Comparison of ENCODE assay signal across 22 cellular contexts in genomic region chr12:116968986-116969385, GRCh38.
"Had no signal": no experiment of that assay in that cellular context is flagged by ENCODE, and none has a peak within 500 bp of the region (broad histone marks: within the 10 kb centered on the region; RNA-seq: fewer than 3 reads in every experiment).

No MANE protein-coding gene starts in this region.

- H3K27ac ChIP-seq: esophagus muscularis mucosa, foreskin keratinocyte, hepatocyte, neutrophil, right lobe of liver, transverse colon, VCaP had no signal

- H3K4me2 ChIP-seq: hepatocyte had no signal

- H3K79me2 ChIP-seq: hepatocyte had no signal

- DNase-seq: activated CD4-positive, alpha-beta memory T cell treated with anti-CD3 and anti-CD28 coated beads, Interleukin-2, amount 10 ng/mL, durations not matched to agents 7 days and 5 days; activated CD4-positive, alpha-beta T cell treated with anti-CD3 and anti-CD28 coated beads, Interleukin-2, amount 10 ng/mL, durations not matched to agents 7 days and 5 days; activated CD8-positive, alpha-beta memory T cell treated with anti-CD3 and anti-CD28 coated beads, Interleukin-2, amount 50 U/mL, for 48 hours; activated gamma-delta T cell treated with Interleukin-2 at 50 U/mL for 16 hours; activated naive CD4-positive, alpha-beta T cell treated with anti-CD3 and anti-CD28 coated beads, Interleukin-2, amount 50 U/mL, for 16 hours; activated T-cell treated with anti-CD3 and anti-CD28 coated beads, Interleukin-2, amount 50 U/mL, for 24 hours; amniotic stem cell; foreskin keratinocyte; left cardiac atrium; left ventricle myocardium superior; mucosa of descending colon; right lobe of liver; stimulated activated CD4-positive, alpha-beta T cell treated with anti-CD3 and anti-CD28 coated beads, Interleukin-2, amount 100 ng/mL, for 48 hours; stimulated activated naive CD4-positive, alpha-beta T cell treated with Interleukin-2 at 50 U/mL for 16 hours; T-helper 9 cell; transverse colon had no signal

- H3K9me3 Mint-ChIP-seq: activated CD4-positive, alpha-beta memory T cell treated with anti-CD3 and anti-CD28 coated beads, Interleukin-2, amount 10 ng/mL, durations not matched to agents 7 days and 5 days; activated CD4-positive, alpha-beta T cell treated with anti-CD3 and anti-CD28 coated beads, Interleukin-2, amount 10 ng/mL, durations not matched to agents 7 days and 5 days; activated T-cell treated with anti-CD3 and anti-CD28 coated beads, Interleukin-2, amount 50 U/mL, for 24 hours; natural killer cell treated with Interleukin-12 subunit alpha and Interleukin-12 subunit beta and Interleukin-15 and Interleukin-18, amount 100 ng/mL, for 72 hours had no signal

- H3K4me1 Mint-ChIP-seq: activated CD4-positive, alpha-beta memory T cell treated with anti-CD3 and anti-CD28 coated beads, Interleukin-2, amount 10 ng/mL, durations not matched to agents 7 days and 5 days had no signal

- H3K27me3 ChIP-seq: esophagus muscularis mucosa, foreskin keratinocyte, hepatocyte, neutrophil, right lobe of liver, transverse colon had no signal

- H3K27me3 Mint-ChIP-seq: activated CD4-positive, alpha-beta memory T cell treated with anti-CD3 and anti-CD28 coated beads, Interleukin-2, amount 10 ng/mL, durations not matched to agents 7 days and 5 days; activated CD4-positive, alpha-beta T cell treated with anti-CD3 and anti-CD28 coated beads, Interleukin-2, amount 10 ng/mL, durations not matched to agents 7 days and 5 days; activated T-cell treated with anti-CD3 and anti-CD28 coated beads, Interleukin-2, amount 50 U/mL, for 24 hours; natural killer cell treated with Interleukin-12 subunit alpha and Interleukin-12 subunit beta and Interleukin-15 and Interleukin-18, amount 100 ng/mL, for 72 hours had no signal

- H2AFZ ChIP-seq: hepatocyte had no signal

- H3K27ac Mint-ChIP-seq: activated CD4-positive, alpha-beta memory T cell treated with anti-CD3 and anti-CD28 coated beads, Interleukin-2, amount 10 ng/mL, durations not matched to agents 7 days and 5 days; activated CD4-positive, alpha-beta T cell treated with anti-CD3 and anti-CD28 coated beads, Interleukin-2, amount 10 ng/mL, durations not matched to agents 7 days and 5 days; activated T-cell treated with anti-CD3 and anti-CD28 coated beads, Interleukin-2, amount 50 U/mL, for 24 hours; natural killer cell treated with Interleukin-12 subunit alpha and Interleukin-12 subunit beta and Interleukin-15 and Interleukin-18, amount 100 ng/mL, for 72 hours had no signal

- H3K36me3 Mint-ChIP-seq: natural killer cell treated with Interleukin-12 subunit alpha and Interleukin-12 subunit beta and Interleukin-15 and Interleukin-18, amount 100 ng/mL, for 72 hours had no signal

- H3K36me3 ChIP-seq: neutrophil had no signal

- ATAC-seq: activated CD4-positive, CD25-positive, alpha-beta regulatory T cell treated with anti-CD3 and anti-CD28 coated beads, Interleukin-2, amount 50 U/mL, for 24 hours; foreskin keratinocyte; left ventricle myocardium superior; mucosa of descending colon; natural killer cell treated with Interleukin-12 subunit alpha and Interleukin-12 subunit beta and Interleukin-15 and Interleukin-18, amount 100 ng/mL, for 72 hours; right lobe of liver had no signal

- H3K4me3 ChIP-seq: esophagus muscularis mucosa, hepatocyte, mucosa of descending colon, right lobe of liver, transverse colon had no signal

- H3K4me3 Mint-ChIP-seq: activated CD4-positive, alpha-beta memory T cell treated with anti-CD3 and anti-CD28 coated beads, Interleukin-2, amount 10 ng/mL, durations not matched to agents 7 days and 5 days; activated CD4-positive, alpha-beta T cell treated with anti-CD3 and anti-CD28 coated beads, Interleukin-2, amount 10 ng/mL, durations not matched to agents 7 days and 5 days; activated T-cell treated with anti-CD3 and anti-CD28 coated beads, Interleukin-2, amount 50 U/mL, for 24 hours; natural killer cell treated with Interleukin-12 subunit alpha and Interleukin-12 subunit beta and Interleukin-15 and Interleukin-18, amount 100 ng/mL, for 72 hours had no signal

- H3K4me1 ChIP-seq: foreskin keratinocyte, right lobe of liver, transverse colon had no signal
